ENCODE assay signal across 24 cellular contexts in the genomic region with DNA sequence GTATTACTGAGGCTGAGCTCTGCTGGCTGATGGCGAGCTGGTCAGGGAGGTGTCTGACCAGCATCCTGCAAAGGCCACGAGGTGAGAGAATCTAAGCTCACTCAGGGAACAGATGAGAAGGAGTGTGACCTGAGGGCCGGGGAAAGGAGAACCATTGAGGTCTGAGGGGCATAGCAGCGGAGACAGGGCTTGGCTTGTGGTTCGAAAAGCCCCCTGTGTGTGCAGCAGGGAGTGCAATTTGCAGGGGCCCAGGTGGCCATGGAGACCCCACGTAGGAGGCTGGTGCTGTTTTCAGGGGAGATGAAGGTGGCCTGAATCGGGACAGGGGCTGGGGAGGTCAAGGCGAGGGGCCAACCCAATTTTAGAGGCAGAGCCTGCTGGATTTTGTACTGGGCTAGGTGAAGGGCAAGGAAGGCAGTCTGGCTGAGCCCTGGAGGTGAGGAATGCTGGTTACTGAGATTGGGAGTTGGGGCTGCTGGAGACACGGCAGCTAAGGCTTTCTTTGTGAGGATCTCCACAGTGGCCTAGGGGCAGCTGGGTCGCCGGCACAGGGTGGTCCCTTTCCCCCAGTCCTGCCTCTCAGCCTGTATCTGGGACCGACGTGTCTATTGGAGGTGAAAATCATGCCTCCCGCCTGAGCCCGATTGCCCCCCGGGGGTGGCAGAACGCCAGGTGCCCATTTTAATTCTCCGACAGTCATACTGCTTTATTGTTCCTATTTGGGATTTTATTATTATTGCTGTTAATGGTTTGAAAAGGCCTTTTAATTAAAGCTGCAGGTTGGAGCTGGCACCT.
"Had no signal": no experiment of that assay in that cellular context is flagged by ENCODE, and none has a peak within 500 bp of the region (broad histone marks: within the 10 kb centered on the region; RNA-seq: fewer than 3 reads in every experiment).

No MANE protein-coding gene starts in this region.

- ATAC-seq: activated T-helper 17 cell treated with anti-CD3 and anti-CD28 coated beads, Interleukin-2, amount 50 U/mL, for 72 hours had no signal

- H3K9me3 ChIP-seq: MG63, Peyer's patch had no signal

- H3K36me3 ChIP-seq: brain microvascular endothelial cell, cardiac muscle cell, MG63, Peyer's patch had no signal

- FAIRE-seq: astrocyte, TTC549 had no signal

- H3K4me3 ChIP-seq: cardiac muscle cell, MG63, Peyer's patch had no signal

- H3K4me1 ChIP-seq: Peyer's patch had no signal

- H3K27me3 ChIP-seq: cardiac muscle cell, Peyer's patch had no signal

- H3K4me1 Mint-ChIP-seq: activated CD4-positive, alpha-beta memory T cell treated with anti-CD3 and anti-CD28 coated beads, Interleukin-2, amount 10 ng/mL, durations not matched to agents 7 days and 5 days; activated T-helper 17 cell treated with anti-CD3 and anti-CD28 coated beads, Interleukin-2, amount 50 U/mL, for 72 hours had no signal

- H3K4me3 Mint-ChIP-seq: activated CD4-positive, alpha-beta memory T cell treated with anti-CD3 and anti-CD28 coated beads, Interleukin-2, amount 10 ng/mL, durations not matched to agents 7 days and 5 days; activated naive CD4-positive, alpha-beta T cell treated with anti-CD3 and anti-CD28 coated beads for 36 hours; activated naive CD8-positive, alpha-beta T cell; activated T-helper 17 cell treated with anti-CD3 and anti-CD28 coated beads, Interleukin-2, amount 50 U/mL, for 72 hours; T-helper 1 cell treated with Interleukin-12 subunit alpha and Interleukin-12 subunit beta and Interleukin-4 antibody, amounts not matched to agents 30 μg/mL and 1 μg/mL, for 36 hours had no signal

- H3K36me3 Mint-ChIP-seq: activated naive CD8-positive, alpha-beta T cell had no signal

- H3K9me3 Mint-ChIP-seq: activated CD4-positive, alpha-beta memory T cell treated with anti-CD3 and anti-CD28 coated beads, Interleukin-2, amount 10 ng/mL, durations not matched to agents 7 days and 5 days; activated naive CD4-positive, alpha-beta T cell treated with anti-CD3 and anti-CD28 coated beads for 36 hours; activated T-helper 17 cell treated with anti-CD3 and anti-CD28 coated beads, Interleukin-2, amount 50 U/mL, for 72 hours; T-helper 1 cell treated with Interleukin-12 subunit alpha and Interleukin-12 subunit beta and Interleukin-4 antibody, amounts not matched to agents 30 μg/mL and 1 μg/mL, for 36 hours had no signal

- DNase-seq: activated CD4-positive, alpha-beta memory T cell treated with anti-CD3 and anti-CD28 coated beads, Interleukin-2, amount 10 ng/mL, durations not matched to agents 7 days and 5 days; activated CD4-positive, alpha-beta T cell treated with anti-CD3 and anti-CD28 coated beads, Interleukin-2, amount 50 U/mL, for 1 hour; activated CD4-positive, CD25-positive, alpha-beta regulatory T cell; activated gamma-delta T cell; activated naive CD4-positive, alpha-beta T cell treated with anti-CD3 and anti-CD28 coated beads for 36 hours; activated T-cell treated with anti-CD3 and anti-CD28 coated beads for 4 hours; activated T-cell treated with anti-CD3 and anti-CD28 coated beads, Interleukin-2, amount 50 U/mL, for 48 hours; amygdala; brain microvascular endothelial cell; MG63; NCI-H1694; NCI-H2029; NCI-H510A treated with DMSO at 0.1 percent for 48 hours; Peyer's patch; SHP77 treated with DMSO at 0.1 percent for 48 hours; T-helper 9 cell had no signal

- H3K27ac ChIP-seq: brain microvascular endothelial cell, cardiac muscle cell, Peyer's patch, RWPE1, VCaP had no signal

- H3K27ac Mint-ChIP-seq: activated CD4-positive, alpha-beta memory T cell treated with anti-CD3 and anti-CD28 coated beads, Interleukin-2, amount 10 ng/mL, durations not matched to agents 7 days and 5 days; activated naive CD4-positive, alpha-beta T cell treated with anti-CD3 and anti-CD28 coated beads for 36 hours; activated naive CD8-positive, alpha-beta T cell; activated T-helper 17 cell treated with anti-CD3 and anti-CD28 coated beads, Interleukin-2, amount 50 U/mL, for 72 hours; T-helper 1 cell treated with Interleukin-12 subunit alpha and Interleukin-12 subunit beta and Interleukin-4 antibody, amounts not matched to agents 30 μg/mL and 1 μg/mL, for 36 hours had no signal
